Comparison of ENCODE assay signal across 1 cellular context in genomic region chr1:180551997-180552396, GRCh38.
TF ChIP-seq lines count a peak whose summit lies in the region.

No MANE protein-coding gene starts in this region.

TF ChIP-seq in IMR-90, 13 proteins besides CTCF, POLR2A, EP300 and RAD21:
- TF ChIP-seq MAFK (IDR thresholded peaks at IDR 0.05; ENCODE audit: low read depth, low read length) (peak; percentile 77), CHD1 (IDR thresholded peaks at IDR 0.05; ENCODE audit: low read depth, low read length) (no peak), SMC3 (IDR thresholded peaks at IDR 0.05; ENCODE audit: low read depth, low read length) (no peak)
